24 cellular contexts compared by ENCODE assay signal in the genomic region with DNA sequence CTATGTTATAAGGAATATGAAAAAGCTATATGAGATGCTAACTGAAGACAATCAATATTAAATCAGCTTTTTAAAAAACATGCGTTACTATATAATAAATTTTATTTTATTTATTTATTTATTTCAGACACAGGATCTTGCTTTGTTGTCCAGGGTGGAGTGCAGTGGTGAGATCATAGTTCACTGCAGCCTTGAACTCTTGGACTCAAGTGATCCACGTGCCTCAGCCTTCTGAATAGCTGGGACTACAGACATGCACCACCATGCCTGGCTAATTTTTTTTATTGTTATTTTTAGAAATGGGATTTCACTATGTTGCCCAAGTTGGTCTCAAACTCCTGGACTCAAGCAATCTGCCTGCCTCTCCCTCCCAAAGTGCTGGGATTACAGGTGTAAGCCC.
"Had no signal": no experiment of that assay in that cellular context is flagged by ENCODE, and none has a peak within 500 bp of the region (broad histone marks: within the 10 kb centered on the region; RNA-seq: fewer than 3 reads in every experiment).

No MANE protein-coding gene starts in this region.

- H3K27ac ChIP-seq: sigmoid colon, testis, thyroid gland, transverse colon, upper lobe of left lung, vagina had no signal

- H3K4me1 ChIP-seq: testis, thyroid gland, upper lobe of left lung, vagina had no signal

- H3K36me3 ChIP-seq: thyroid gland, transverse colon, upper lobe of left lung, vagina had no signal

- ATAC-seq: naive thymus-derived CD8-positive, alpha-beta T cell; right cardiac atrium; stimulated activated memory B cell treated with anti-CD40 and anti-IgM and Interleukin-4, amounts not matched to agents 10 μg/mL and 1 μg/mL and 100 μg/mL, for 72 hours; stimulated activated naive CD8-positive, alpha-beta T cell treated with anti-CD3 and anti-CD28 coated beads, Interleukin-15, amount 100 ng/mL, for 72 hours had no signal

- H3K4me3 ChIP-seq: lung, sigmoid colon, smooth muscle cell, testis, thyroid gland, upper lobe of left lung, vagina had no signal

- H3K27me3 ChIP-seq: sigmoid colon, testis, thyroid gland, transverse colon, upper lobe of left lung, vagina had no signal

- H3K4me2 ChIP-seq: smooth muscle cell had no signal

- H3K9me3 ChIP-seq: sigmoid colon, testis, thyroid gland, transverse colon, upper lobe of left lung, vagina had no signal

- DNase-seq: head of caudate nucleus; hippocampal formation; kidney glomerular epithelial cell; mesendoderm; naive thymus-derived CD8-positive, alpha-beta T cell; nucleus accumbens; retina; right cardiac atrium; sigmoid colon; stimulated activated CD4-positive, alpha-beta T cell treated with anti-CD3 and anti-CD28 coated beads, Interleukin-1b, Interleukin-23, amount 100 ng/mL, for 48 hours; stimulated activated CD4-positive, alpha-beta T cell treated with anti-CD3 and anti-CD28 coated beads, Interleukin-2, amount 100 ng/mL, for 48 hours; stimulated activated CD4-positive, alpha-beta T cell treated with anti-CD3 and anti-CD28 coated beads, Interleukin-4, amount 100 ng/mL, for 4 hours; stimulated activated CD8-positive, alpha-beta memory T cell treated with anti-CD3 and anti-CD28 coated beads, Interleukin-4, amount 100 ng/mL, for 48 hours; stimulated activated naive CD4-positive, alpha-beta T cell treated with Interleukin-2 at 50 U/mL for 16 hours; stimulated activated naive CD8-positive, alpha-beta T cell treated with anti-CD3 and anti-CD28 coated beads, Interleukin-15, amount 100 ng/mL, for 72 hours; substantia nigra; testis; thyroid gland; transverse colon; upper lobe of left lung had no signal
